In genomic region chr4:4247711-4248035, GRCh38 we compare ENCODE assay signal across 8 cellular contexts. TPM values are rescaled to one million over a fixed set of nuclear protein-coding genes. Genes with fewer than 3 reads are reported as not detected.
DNase-seq lines count a peak whose midpoint lies in the region; ATAC-seq and TF ChIP-seq lines count a peak whose summit lies in the region.

No MANE protein-coding gene starts in this region.

- CTCF ChIA-PET in mammary epithelial cell (lab: Charles Lee; ENCODE audit: low non-redundant PET) (no interaction called here), GM10248 (lab: Yijun Ruan, JAX) (interaction anchor here (0.7 to 1.8 kb wide), 7 partner anchors 9 to 273 kb away, joined by 3 to 8 read pairs (median 3); no protein-coding TSS in a partner anchor)

- H3K4me1 ChIP-seq in mammary epithelial cell (ENCODE audit: insufficient read depth, low read length) = peaks cover 17% of the 10 kb centered on the region

- peaks cover 3% of the 10 kb centered on the region for H3K36me3 ChIP-seq in mammary epithelial cell (ENCODE audit: insufficient read depth, low read length)

- TF ChIP-seq CTCF in mammary epithelial cell (conservative IDR thresholded peaks at IDR 0.05 in 1 of 2, IDR thresholded peaks at IDR 0.05 in 1 of 2; ENCODE audit: extremely low read depth in 1 of 2, insufficient read depth in 1 of 2, low read depth in 1 of 2, low read length in 2 of 2) (no peak), GM10248 (IDR thresholded peaks at IDR 0.05; ENCODE audit: control extremely low read depth, extremely low read depth, low read depth, missing control alignments) (no peak)

- H3K36me3 Mint-ChIP-seq in activated T-cell treated with anti-CD3 and anti-CD28 coated beads, Interleukin-2, amount 50 U/mL, for 4 hours (ENCODE audit: insufficient read depth) = peaks cover 24% of the 10 kb centered on the region

- H3K9me3 ChIP-seq in mammary epithelial cell (replicated peaks; ENCODE audit: insufficient read depth, low read length) = no peaks in the 10 kb centered on the region

- WGBS in mammary epithelial cell (ENCODE audit: low coverage, missing lambda C conversion rate) = 2% methylated on average over 9 of the region's 12 CpGs

- intact Hi-C loops in mammary epithelial cell (cut with micrococcal nuclease) = loop anchor here (1.0 kb wide), 1 partner anchor 30 kb away; no protein-coding TSS in a partner anchor

- peaks cover 20% of the 10 kb centered on the region for H3K4me1 Mint-ChIP-seq in activated T-cell treated with anti-CD3 and anti-CD28 coated beads, Interleukin-2, amount 50 U/mL, for 4 hours (ENCODE audit: low read depth)

- in situ Hi-C loops in mammary epithelial cell (cut with MboI; ENCODE audit: low sequenced_read_pairs in 2 of 2) = no loop called here

- no peaks in the 10 kb centered on the region for H3K27me3 ChIP-seq in mammary epithelial cell (ENCODE audit: insufficient read depth, low read length)

- no peaks in the 10 kb centered on the region for H3K9me3 Mint-ChIP-seq in activated T-cell treated with anti-CD3 and anti-CD28 coated beads, Interleukin-2, amount 50 U/mL, for 4 hours

- DNase-seq in activated T-cell treated with anti-CD3 and anti-CD28 coated beads, Interleukin-2, amount 50 U/mL, for 4 hours = no peak
- no peak for DNase-seq in activated T-cell treated with anti-CD3 and anti-CD28 coated beads for 4 hours
- DNase-seq in mammary epithelial cell = no peak
- peak; percentile 64 for DNase-seq in midbrain (lab: John Stamatoyannopoulos, UW)
- DNase-seq in GM10248 (ENCODE audit: extremely low spot score) = no peak
- DNase-seq in SKM-1 treated with dmso at 0.1 percent for 144 hours (lab: John Stamatoyannopoulos, UW; ENCODE audit: unreplicated experiment) = no peak
- DNase-seq in HuH-7.5 (ENCODE audit: low spot score) = no peak

- dilution Hi-C loops in mammary epithelial cell (cut with HindIII; ENCODE audit: low sequenced_read_pairs) = no loop called here

- POLR2A ChIA-PET in GM10248 (lab: Yijun Ruan, JAX) = no interaction called here

- H3K4me2 ChIP-seq in mammary epithelial cell (ENCODE audit: insufficient read depth, low read depth, low read length) = peak overlapping the region; percentile 77

- H3K9ac ChIP-seq in mammary epithelial cell (ENCODE audit: insufficient read depth, low read length) = peak overlapping the region; percentile 96

- H2AFZ ChIP-seq in mammary epithelial cell (ENCODE audit: low read depth, low read length) = peak overlapping the region; percentile 89

- no peaks in the 10 kb centered on the region for H4K20me1 ChIP-seq in mammary epithelial cell (ENCODE audit: insufficient read depth, low read length)

- H3K27me3 Mint-ChIP-seq in activated T-cell treated with anti-CD3 and anti-CD28 coated beads, Interleukin-2, amount 50 U/mL, for 4 hours (ENCODE audit: low read depth) = no peaks in the 10 kb centered on the region

- TSS peak; percentile 70 for BruUV-seq in mammary epithelial cell (replicated peaks; lab: Mats Ljungman, UMichigan)

- H3K27ac ChIP-seq in mammary epithelial cell (ENCODE audit: insufficient read depth, low read depth, low read length) = peak overlapping the region; percentile 87

- peaks cover 16% of the 10 kb centered on the region for H3K79me2 ChIP-seq in mammary epithelial cell (ENCODE audit: insufficient read depth, low read length)

- peak; percentile 11 to 18 for ATAC-seq in activated T-cell treated with anti-CD3 and anti-CD28 coated beads, Interleukin-2, amount 50 U/mL, for 4 hours
- ATAC-seq in HG03575 (IDR thresholded peaks at IDR 0.05; ENCODE audit: extremely low read depth, insufficient number of reproducible peaks, low FRiP score, unreplicated experiment) = peak; percentile 11

- H3K4me3 ChIP-seq in mammary epithelial cell (replicated peaks in 1 of 3; ENCODE audit: insufficient read depth in 1 of 3, low read depth in 2 of 3, low read length in 3 of 3) = peak overlapping the region; percentile 75 to 97 (median 97)

- peak overlapping the region; percentile 98 for H3K4me3 Mint-ChIP-seq in activated T-cell treated with anti-CD3 and anti-CD28 coated beads, Interleukin-2, amount 50 U/mL, for 4 hours

RNA-seq across cellular contexts. Expression of gene TMEM128, which starts 0.3 kb away (rescaled TPM):
- 10 to 100 TPM; 17.4 to 29.9 (median 28.8) TPM for total RNA-seq in activated T-cell treated with anti-CD3 and anti-CD28 coated beads, Interleukin-2, amount 50 U/mL, for 4 hours
- total RNA-seq in mammary epithelial cell = 10 to 100 TPM; 20.3 to 28.8 TPM
- 18.3 TPM for polyA plus RNA-seq in mammary epithelial cell
- 10.5 TPM for polyA minus RNA-seq in mammary epithelial cell

RNA-seq across cellular contexts. Expression of gene OTOP1, which starts 20.9 kb away (rescaled TPM):
- total RNA-seq in activated T-cell treated with anti-CD3 and anti-CD28 coated beads, Interleukin-2, amount 50 U/mL, for 4 hours = not detected
- total RNA-seq in mammary epithelial cell = not detected
- 0.03 TPM for polyA plus RNA-seq in mammary epithelial cell
- polyA minus RNA-seq in mammary epithelial cell = not detected

RNA-seq across cellular contexts. Expression of gene LYAR, which starts 42.3 kb away (rescaled TPM):
- total RNA-seq in activated T-cell treated with anti-CD3 and anti-CD28 coated beads, Interleukin-2, amount 50 U/mL, for 4 hours = 100 to 1,000 TPM; 114 to 129 (median 118) TPM
- 10 to 100 TPM in 1 of 2 donors, 1 to 10 TPM in 1; 6.3 to 36.3 TPM for total RNA-seq in mammary epithelial cell
- 16.1 TPM for polyA plus RNA-seq in mammary epithelial cell
- polyA minus RNA-seq in mammary epithelial cell = 35.0 TPM

RNA-seq across cellular contexts. Expression of gene ZBTB49, which starts 42.4 kb away (rescaled TPM):
- 1 to 10 TPM; 4.5 to 6.9 (median 6.2) TPM for total RNA-seq in activated T-cell treated with anti-CD3 and anti-CD28 coated beads, Interleukin-2, amount 50 U/mL, for 4 hours
- 1 to 10 TPM; 4.7 to 8.6 TPM for total RNA-seq in mammary epithelial cell
- polyA plus RNA-seq in mammary epithelial cell = 1.9 TPM
- polyA minus RNA-seq in mammary epithelial cell = not detected
